12 cellular contexts compared by ENCODE assay signal in genomic region chr7:45973725-45974532, GRCh38. TPM values are rescaled to one million over a fixed set of nuclear protein-coding genes. Genes with fewer than 3 reads are reported as not detected.
DNase-seq lines count a peak whose midpoint lies in the region; FAIRE-seq and TF ChIP-seq lines count a peak whose summit lies in the region.
"Had no signal": no experiment of that assay in that cellular context is flagged by ENCODE, and none has a peak within 500 bp of the region (broad histone marks: within the 10 kb centered on the region; RNA-seq: fewer than 3 reads in every experiment).

No MANE protein-coding gene starts in this region.

- DNase-seq in HFFc6 (no peak), SHP77 (lab: John Stamatoyannopoulos, UW) (peak; percentile 42 to 65), globus pallidus (ENCODE audit: low spot score) (peak; percentile 92), progenitor cell of endocrine pancreas (ENCODE audit: low spot score, unreplicated experiment) (no peak), posterior vena cava (ENCODE audit: low spot score) (no peak), HEK293T (ENCODE audit: extremely low spot score) (no peak), D721Med (ENCODE audit: insufficient read length, low spot score) (no peak)
- DNase-seq: activated CD4-positive, CD25-positive, alpha-beta regulatory T cell treated with anti-CD3 and anti-CD28 coated beads, Interleukin-2, amount 50 U/mL, for 72 hours; activated T-cell treated with anti-CD3 and anti-CD28 coated beads, Interleukin-2, amount 50 U/mL, for 72 hours had no signal

- H3K4me1 Mint-ChIP-seq in HFFc6 (ENCODE audit: low read depth) (peaks cover 59% of the 10 kb centered on the region), progenitor cell of endocrine pancreas (ENCODE audit: low read depth) (peaks cover 15% of the 10 kb centered on the region)

- H3K27ac Mint-ChIP-seq in HFFc6 (peak overlapping the region; percentile 40; the same call in 1 of the 2 replicates), progenitor cell of endocrine pancreas (peak overlapping the region; percentile 38)
- H3K27ac Mint-ChIP-seq: activated T-cell treated with anti-CD3 and anti-CD28 coated beads, Interleukin-2, amount 50 U/mL, for 72 hours; stimulated activated effector memory CD8-positive, alpha-beta T cell treated with anti-CD3 and anti-CD28 coated beads, Interleukin-12 subunit alpha, Interleukin-12 subunit beta, amount 100 ng/mL, for 72 hours had no signal

- H3K27me3 Mint-ChIP-seq in HFFc6 (ENCODE audit: insufficient read depth) (0 out of 2 replicates have a peak, but pooled peaks cover 2% of the 10 kb centered on the region), progenitor cell of endocrine pancreas (peaks cover 9% of the 10 kb centered on the region)

- POLR2A ChIA-PET in HEK293T (lab: Yijun Ruan, JAX): no interaction called here

- H3K4me3 Mint-ChIP-seq in HFFc6 (no peak overlapping the region), progenitor cell of endocrine pancreas (ENCODE audit: low read depth) (no peak overlapping the region)
- H3K4me3 Mint-ChIP-seq: activated T-cell treated with anti-CD3 and anti-CD28 coated beads, Interleukin-2, amount 50 U/mL, for 72 hours; stimulated activated effector memory CD8-positive, alpha-beta T cell treated with anti-CD3 and anti-CD28 coated beads, Interleukin-12 subunit alpha, Interleukin-12 subunit beta, amount 100 ng/mL, for 72 hours had no signal

- no peak for TF ChIP-seq CTCF in HFFc6 (IDR thresholded peaks at IDR 0.05)
- no peak for TF ChIP-seq CTCF in progenitor cell of endocrine pancreas (IDR thresholded peaks at IDR 0.05; ENCODE audit: unreplicated experiment)
- no peak for TF ChIP-seq CTCF in D721Med (IDR thresholded peaks at IDR 0.05; ENCODE audit: insufficient read depth, missing control alignments)

- CTCF ChIA-PET in HEK293T (lab: Yijun Ruan, JAX): no interaction called here

- intact Hi-C loops in posterior vena cava (cut with DNase I): no loop called here

- no peaks in the 10 kb centered on the region for H3K9me3 Mint-ChIP-seq in HFFc6
- no peaks in the 10 kb centered on the region for H3K9me3 Mint-ChIP-seq in progenitor cell of endocrine pancreas (ENCODE audit: low read depth)
- H3K9me3 Mint-ChIP-seq: activated T-cell treated with anti-CD3 and anti-CD28 coated beads, Interleukin-2, amount 50 U/mL, for 72 hours; stimulated activated effector memory CD8-positive, alpha-beta T cell treated with anti-CD3 and anti-CD28 coated beads, Interleukin-12 subunit alpha, Interleukin-12 subunit beta, amount 100 ng/mL, for 72 hours had no signal

- no peaks in the 10 kb centered on the region; the same call in 1 of the 2 replicates for H3K36me3 Mint-ChIP-seq in HFFc6 (ENCODE audit: low read depth)
- H3K36me3 Mint-ChIP-seq in progenitor cell of endocrine pancreas (ENCODE audit: insufficient read depth): no peaks in the 10 kb centered on the region
- H3K36me3 Mint-ChIP-seq: stimulated activated effector memory CD8-positive, alpha-beta T cell treated with anti-CD3 and anti-CD28 coated beads, Interleukin-12 subunit alpha, Interleukin-12 subunit beta, amount 100 ng/mL, for 72 hours had no signal

- FAIRE-seq in D721Med (lab: Jason Lieb, UNC): no peak
- FAIRE-seq: GM12892, keratinocyte had no signal

TF ChIP-seq in HEK293T, 16 proteins besides CTCF, POLR2A, EP300 and RAD21:
- TF ChIP-seq SUZ12 (IDR thresholded peaks at IDR 0.05) (no peak), PKNOX1 (IDR thresholded peaks at IDR 0.05) (no peak), FOXM1 (IDR thresholded peaks at IDR 0.05; ENCODE audit: borderline replicate concordance) (no peak), HDGF (IDR thresholded peaks at IDR 0.05; ENCODE audit: borderline replicate concordance) (no peak), LEF1 (IDR thresholded peaks at IDR 0.05; ENCODE audit: borderline replicate concordance) (no peak), SP1 (IDR thresholded peaks at IDR 0.05) (no peak), ZNF384 (IDR thresholded peaks at IDR 0.05) (no peak)

RNA-seq across cellular contexts. Expression of gene IGFBP3, which starts 52.9 kb away (rescaled TPM):
- 100 to 1,000 TPM; 797 to 983 (median 926) TPM for total RNA-seq in HFFc6 (2021; fragmentation: NEBNext Ultra II Directional; extraction: Animal tissue kit (Norgen Biotek cat#: 25700))
- total RNA-seq in progenitor cell of endocrine pancreas (8.6 and 10.3 TPM in 2 replicates), posterior vena cava (100 to 1,000 TPM; 147 TPM)

Comparison
In these comparisons a context has a peak if more than half of its experiments do, and no peak if none do; other contexts are left out.
1. DNase-seq: peak in SHP77 (2 of 2) and globus pallidus (single experiment); none in HFFc6 (single experiment), progenitor cell of endocrine pancreas (single experiment), posterior vena cava (single experiment), HEK293T (single experiment) and D721Med (single experiment).
2. RNA of gene IGFBP3, which starts 52.9 kb away (total RNA-seq): 797 to 983 TPM in HFFc6 and 147 TPM in posterior vena cava; 8.6 to 10.3 TPM in progenitor cell of endocrine pancreas; every median in the first group is over 10 times any median in the second.